29 cellular contexts compared by ENCODE assay signal in genomic region chr3:78665776-78666457, GRCh38.
DNase-seq lines count a peak whose midpoint lies in the region; ATAC-seq and TF ChIP-seq lines count a peak whose summit lies in the region.
"Had no signal": no experiment of that assay in that cellular context is flagged by ENCODE, and none has a peak within 500 bp of the region (broad histone marks: within the 10 kb centered on the region; RNA-seq: fewer than 3 reads in every experiment).

No MANE protein-coding gene starts in this region.

- H3K27me3 Mint-ChIP-seq in chondrocyte (ENCODE audit: low read depth) (no peaks in the 10 kb centered on the region), neural progenitor cell (ENCODE audit: insufficient read depth, low read depth) (peaks cover 2% of the 10 kb centered on the region)
- H3K27me3 Mint-ChIP-seq in CD4-positive, alpha-beta memory T cell = no peaks in the 10 kb centered on the region
- H3K27me3 Mint-ChIP-seq: activated CD8-positive, alpha-beta memory T cell treated with anti-CD3 and anti-CD28 coated beads, Interleukin-2, amount 10 ng/mL, durations not matched to agents 7 days and 5 days; activated naive CD8-positive, alpha-beta T cell treated with anti-CD3 and anti-CD28 coated beads for 36 hours; CD8-positive, alpha-beta memory T cell; T-helper 17 cell had no signal

- H3K79me2 ChIP-seq in PC-9 (ENCODE audit: low read depth) (no peaks in the 10 kb centered on the region), neural progenitor cell (ENCODE audit: low read depth) (no peaks in the 10 kb centered on the region)

- POLR2A ChIA-PET in A673 (lab: Charles Lee; ENCODE audit: low non-redundant PET) = no interaction called here
- POLR2A ChIA-PET in PC-9 (lab: Charles Lee; ENCODE audit: unreplicated experiment) = interaction anchor here (0.7 kb wide), 1 partner anchor 321 kb away, joined by 3 read pairs; no protein-coding TSS in a partner anchor
- POLR2A ChIA-PET in CD4-positive, alpha-beta memory T cell (lab: Charles Lee; ENCODE audit: partially characterized antibody) = no interaction called here

- no peak overlapping the region for H3K4me3 ChIP-seq in A673 (ENCODE audit: low read depth, low read length, poor library complexity, severe bottlenecking)
- H3K4me3 ChIP-seq in PC-9 = no peak overlapping the region
- no peak overlapping the region for H3K4me3 ChIP-seq in neural progenitor cell
- no peak overlapping the region for H3K4me3 ChIP-seq in CD4-positive, alpha-beta memory T cell (ENCODE audit: low read length in 2 of 2)
- H3K4me3 ChIP-seq: GM12878, SJSA1, upper lobe of right lung had no signal

- DNase-seq in A673 (ENCODE audit: low spot score) (peak; percentile 41), PC-9 (no peak), chondrocyte (ENCODE audit: low spot score) (no peak), neural progenitor cell (ENCODE audit: low spot score) (no peak), GM19238 (ENCODE audit: insufficient read length, low spot score) (no peak), Kasumi-1 (lab: John Stamatoyannopoulos, UW) (no peak)
- no peak for DNase-seq in CD4-positive, alpha-beta memory T cell
- DNase-seq: activated CD4-positive, alpha-beta T cell treated with anti-CD3 and anti-CD28 coated beads, Interleukin-2, amount 50 U/mL, for 4 hours; activated CD8-positive, alpha-beta memory T cell treated with anti-CD3 and anti-CD28 coated beads, Interleukin-2, amount 10 ng/mL, durations not matched to agents 7 days and 5 days; activated gamma-delta T cell; activated naive CD8-positive, alpha-beta T cell treated with anti-CD3 and anti-CD28 coated beads for 36 hours; activated T-cell treated with anti-CD3 and anti-CD28 coated beads, Interleukin-2, amount 50 U/mL, for 4 hours; BE2C; CD8-positive, alpha-beta memory T cell; DMS 273 treated with DMSO at 0.1 percent for 48 hours; immature natural killer cell; MV-4-11; NCI-H1436 treated with DMSO at 0.1 percent for 48 hours; NCI-H2107; NCI-H82; stimulated activated CD4-positive, alpha-beta T cell treated with anti-CD3 and anti-CD28 coated beads, Interleukin-2, amount 100 ng/mL, for 24 hours; stimulated activated naive CD8-positive, alpha-beta T cell treated with anti-CD3 and anti-CD28 coated beads, Interleukin-15, Interleukin-2, amounts not matched to agents 100 U/mL and 50 U/mL, for 24 hours; T-helper 17 cell; upper lobe of right lung had no signal

- H3K4me1 ChIP-seq in A673 (ENCODE audit: insufficient read depth, low read length, poor library complexity, severe bottlenecking) (peaks cover 40% of the 10 kb centered on the region), PC-9 (replicated peaks; ENCODE audit: insufficient read depth) (peaks cover 18% of the 10 kb centered on the region), neural progenitor cell (no peaks in the 10 kb centered on the region)
- H3K4me1 ChIP-seq in CD4-positive, alpha-beta memory T cell (ENCODE audit: insufficient read depth, low read length) = no peaks in the 10 kb centered on the region
- H3K4me1 ChIP-seq: BE2C, SJSA1, upper lobe of right lung had no signal

- no peaks in the 10 kb centered on the region for H3K36me3 ChIP-seq in A673 (ENCODE audit: insufficient read depth, low read length, poor library complexity, severe bottlenecking)
- no peaks in the 10 kb centered on the region for H3K36me3 ChIP-seq in PC-9 (ENCODE audit: low read depth)
- H3K36me3 ChIP-seq in neural progenitor cell = peaks cover 14% of the 10 kb centered on the region
- no peaks in the 10 kb centered on the region for H3K36me3 ChIP-seq in CD4-positive, alpha-beta memory T cell (ENCODE audit: insufficient read depth, low read length)
- H3K36me3 ChIP-seq: BE2C, upper lobe of right lung had no signal

- H3K27me3 ChIP-seq in A673 (replicated peaks; ENCODE audit: insufficient read depth, low read depth, low read length, poor library complexity) (no peaks in the 10 kb centered on the region), PC-9 (ENCODE audit: insufficient read depth, low read depth) (no peaks in the 10 kb centered on the region), neural progenitor cell (no peaks in the 10 kb centered on the region)
- H3K27me3 ChIP-seq in CD4-positive, alpha-beta memory T cell (ENCODE audit: insufficient read depth, low read length) = no peaks in the 10 kb centered on the region
- H3K27me3 ChIP-seq: BE2C, SJSA1, upper lobe of right lung had no signal

- H4K20me1 ChIP-seq in PC-9 (ENCODE audit: insufficient read depth) (no peaks in the 10 kb centered on the region), neural progenitor cell (ENCODE audit: low read depth) (no peaks in the 10 kb centered on the region)

- no peaks in the 10 kb centered on the region for H3F3A ChIP-seq in PC-9 (ENCODE audit: insufficient read depth, low read depth)
- H3F3A ChIP-seq in neural progenitor cell (ENCODE audit: low read depth) = peaks cover 5% of the 10 kb centered on the region

- no peak; the same call in 2 of the 3 replicates for ATAC-seq in SK-N-SH treated with all-trans-retinoic acid at 6 μM for 48 hours
- ATAC-seq: activated CD4-positive, CD25-positive, alpha-beta regulatory T cell treated with anti-CD3 and anti-CD28 coated beads, Interleukin-2, amount 50 U/mL, for 24 hours; activated CD8-positive, alpha-beta memory T cell treated with anti-CD3 and anti-CD28 coated beads, Interleukin-2, amount 10 ng/mL, durations not matched to agents 7 days and 5 days; activated T-cell treated with anti-CD3 and anti-CD28 coated beads, Interleukin-2, amount 50 U/mL, for 4 hours; GM12878; stimulated activated naive CD8-positive, alpha-beta T cell treated with anti-CD3 and anti-CD28 coated beads, Interleukin-15, Interleukin-2, amounts not matched to agents 100 U/mL and 50 U/mL, for 24 hours; T-helper 17 cell; upper lobe of right lung had no signal

- peaks cover 12% of the 10 kb centered on the region for H3K4me1 Mint-ChIP-seq in chondrocyte (ENCODE audit: low read depth)
- peaks cover 3% of the 10 kb centered on the region for H3K4me1 Mint-ChIP-seq in neural progenitor cell
- H3K4me1 Mint-ChIP-seq in CD4-positive, alpha-beta memory T cell = no peaks in the 10 kb centered on the region
- H3K4me1 Mint-ChIP-seq: activated CD8-positive, alpha-beta memory T cell treated with anti-CD3 and anti-CD28 coated beads, Interleukin-2, amount 10 ng/mL, durations not matched to agents 7 days and 5 days; activated naive CD8-positive, alpha-beta T cell treated with anti-CD3 and anti-CD28 coated beads for 36 hours; CD8-positive, alpha-beta memory T cell; immature natural killer cell; T-helper 17 cell had no signal

- BruUV-seq in A673 (replicated peaks; lab: Mats Ljungman, UMichigan) (no TSS peak), PC-9 (replicated peaks; lab: Mats Ljungman, UMichigan) (no TSS peak)

- TF ChIP-seq CTCF in A673 (conservative IDR thresholded peaks at IDR 0.05; ENCODE audit: low read depth, low read length) (no peak), PC-9 (conservative IDR thresholded peaks at IDR 0.05) (no peak), chondrocyte (IDR thresholded peaks at IDR 0.05) (no peak), neural progenitor cell (IDR thresholded peaks at IDR 0.05) (no peak)

- H3K4me2 ChIP-seq in PC-9 = peak overlapping the region; percentile 61
- H3K4me2 ChIP-seq in neural progenitor cell = no peak overlapping the region

- H3K4me3 Mint-ChIP-seq in chondrocyte (ENCODE audit: unreplicated experiment) (no peak overlapping the region), neural progenitor cell (peak overlapping the region; percentile 44)
- H3K4me3 Mint-ChIP-seq in CD4-positive, alpha-beta memory T cell = no peak overlapping the region
- H3K4me3 Mint-ChIP-seq: activated CD8-positive, alpha-beta memory T cell treated with anti-CD3 and anti-CD28 coated beads, Interleukin-2, amount 10 ng/mL, durations not matched to agents 7 days and 5 days; activated naive CD8-positive, alpha-beta T cell treated with anti-CD3 and anti-CD28 coated beads for 36 hours; activated T-cell treated with anti-CD3 and anti-CD28 coated beads, Interleukin-2, amount 50 U/mL, for 4 hours; CD8-positive, alpha-beta memory T cell; immature natural killer cell; neural crest cell; T-helper 17 cell had no signal

- H3K36me3 Mint-ChIP-seq in chondrocyte (ENCODE audit: low read depth) (peaks cover 1% of the 10 kb centered on the region), neural progenitor cell (peaks cover 4% of the 10 kb centered on the region)
- no peaks in the 10 kb centered on the region for H3K36me3 Mint-ChIP-seq in CD4-positive, alpha-beta memory T cell
- H3K36me3 Mint-ChIP-seq: activated CD8-positive, alpha-beta memory T cell treated with anti-CD3 and anti-CD28 coated beads, Interleukin-2, amount 10 ng/mL, durations not matched to agents 7 days and 5 days; activated naive CD8-positive, alpha-beta T cell treated with anti-CD3 and anti-CD28 coated beads for 36 hours; CD8-positive, alpha-beta memory T cell; immature natural killer cell had no signal

- H2AFZ ChIP-seq in PC-9 (no peak overlapping the region), neural progenitor cell (replicated peaks) (no peak overlapping the region)

- H3K9ac ChIP-seq in neural progenitor cell = no peak overlapping the region

- CTCF ChIA-PET in A673 (lab: Charles Lee) = no interaction called here
- CTCF ChIA-PET in PC-9 (lab: Charles Lee) = no interaction called here
- CTCF ChIA-PET in CD4-positive, alpha-beta memory T cell (lab: Charles Lee; ENCODE audit: partially characterized antibody) = interaction anchor here (1.3 kb wide), 1 partner anchor 9 kb away, joined by 3 read pairs; no protein-coding TSS in a partner anchor

- intact Hi-C loops in A673 (cut with micrococcal nuclease; ENCODE audit: unreplicated experiment) = no loop called here
- intact Hi-C loops in PC-9 (cut with micrococcal nuclease; ENCODE audit: unreplicated experiment) = no loop called here
- intact Hi-C loops in CD4-positive, alpha-beta memory T cell (cut with micrococcal nuclease) = no loop called here

- H3K27ac Mint-ChIP-seq in chondrocyte (ENCODE audit: unreplicated experiment) (peak overlapping the region; percentile 55), neural progenitor cell (no peak overlapping the region)
- no peak overlapping the region for H3K27ac Mint-ChIP-seq in CD4-positive, alpha-beta memory T cell
- H3K27ac Mint-ChIP-seq: activated CD8-positive, alpha-beta memory T cell treated with anti-CD3 and anti-CD28 coated beads, Interleukin-2, amount 10 ng/mL, durations not matched to agents 7 days and 5 days; activated naive CD8-positive, alpha-beta T cell treated with anti-CD3 and anti-CD28 coated beads for 36 hours; CD8-positive, alpha-beta memory T cell; immature natural killer cell; T-helper 17 cell had no signal

- H3K27ac ChIP-seq in A673 (ENCODE audit: low read depth, low read length, poor library complexity, severe bottlenecking) (no peak overlapping the region), PC-9 (no peak overlapping the region), neural progenitor cell (no peak overlapping the region)
- H3K27ac ChIP-seq in CD4-positive, alpha-beta memory T cell (ENCODE audit: low read depth, low read length) = no peak overlapping the region
- H3K27ac ChIP-seq: SJSA1, upper lobe of right lung had no signal

- H3K9me3 Mint-ChIP-seq in chondrocyte (ENCODE audit: low read depth) (no peaks in the 10 kb centered on the region), neural progenitor cell (no peaks in the 10 kb centered on the region)
- H3K9me3 Mint-ChIP-seq in CD4-positive, alpha-beta memory T cell = peaks cover 0 to 3% (median 0%) of the 10 kb centered on the region in 8 donors
- H3K9me3 Mint-ChIP-seq: activated naive CD8-positive, alpha-beta T cell treated with anti-CD3 and anti-CD28 coated beads for 36 hours; activated T-cell treated with anti-CD3 and anti-CD28 coated beads, Interleukin-2, amount 50 U/mL, for 4 hours; neural crest cell had no signal

- H3K9me2 ChIP-seq in PC-9 (ENCODE audit: insufficient read depth) = no peaks in the 10 kb centered on the region

- H3K9me3 ChIP-seq in A673 (ENCODE audit: low read depth, low read length, poor library complexity, severe bottlenecking) = no peaks in the 10 kb centered on the region
- no peaks in the 10 kb centered on the region for H3K9me3 ChIP-seq in PC-9 (ENCODE audit: insufficient read depth, low read depth)
- no peaks in the 10 kb centered on the region for H3K9me3 ChIP-seq in neural progenitor cell (ENCODE audit: low read depth)
- H3K9me3 ChIP-seq in CD4-positive, alpha-beta memory T cell (ENCODE audit: control insufficient read depth in 1 of 2, low read length in 2 of 2) = no peaks in the 10 kb centered on the region
- H3K9me3 ChIP-seq: BE2C, SJSA1, upper lobe of right lung had no signal
